Comparison of ENCODE assay signal across 11 cellular contexts in the genomic region with DNA sequence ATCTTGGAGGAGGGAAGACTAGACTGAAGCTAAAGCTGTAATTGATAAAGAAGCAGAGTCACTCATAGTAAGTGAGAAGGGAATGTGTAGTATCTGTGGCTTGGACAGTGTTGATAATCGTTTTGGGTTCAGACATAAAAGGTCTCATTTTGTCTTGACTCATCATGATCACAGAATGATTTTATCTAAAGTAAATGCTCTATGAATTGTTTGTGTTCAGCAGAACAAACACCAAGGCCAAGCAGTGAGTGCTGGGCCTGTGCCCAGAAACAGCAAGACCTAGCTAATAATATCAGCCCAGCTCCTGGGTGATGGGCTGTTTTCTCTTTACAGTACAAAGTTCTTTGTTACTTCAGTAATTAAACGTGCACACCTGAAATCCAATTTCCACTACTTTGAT. TPM values are rescaled to one million over a fixed set of nuclear protein-coding genes. Genes with fewer than 3 reads are reported as not detected.
DNase-seq lines count a peak whose midpoint lies in the region; ATAC-seq, FAIRE-seq and TF ChIP-seq lines count a peak whose summit lies in the region.
"Had no signal": no experiment of that assay in that cellular context is flagged by ENCODE, and none has a peak within 500 bp of the region (broad histone marks: within the 10 kb centered on the region; RNA-seq: fewer than 3 reads in every experiment).

No MANE protein-coding gene starts in this region.

- TF ChIP-seq CTCF in A549 (IDR thresholded peaks at IDR 0.05) (no peak), brain (conservative IDR thresholded peaks at IDR 0.05) (no peak), HepG2 (CRISPR knock-in tag; IDR thresholded peaks at IDR 0.05) (no peak)

- intact Hi-C loops in HepG2 (cut with micrococcal nuclease; ENCODE audit: unreplicated experiment): loop anchor here (1.0 to 2.0 kb wide), 2 partner anchors 31 to 545 kb away; no protein-coding TSS in a partner anchor
- intact Hi-C loops in activated CD4-positive, alpha-beta T cell treated with anti-CD3 and anti-CD28 coated beads, Interleukin-2, amount 10 ng/mL, durations not matched to agents 24 days and 14 days (cut with micrococcal nuclease): no loop called here

- no peak overlapping the region for H2BK120ac ChIP-seq in neuronal stem cell (ENCODE audit: low read depth, low read length)

- H2BK5ac ChIP-seq in neuronal stem cell (ENCODE audit: low read length): no peak overlapping the region

- no peak overlapping the region for H2BK12ac ChIP-seq in neuronal stem cell (ENCODE audit: low read length)

- H2AFZ ChIP-seq in HepG2 (ENCODE audit: low read length) (no peak overlapping the region), neuronal stem cell (ENCODE audit: low read length) (no peak overlapping the region)

- no peak overlapping the region for H4K91ac ChIP-seq in neuronal stem cell (ENCODE audit: low read depth, low read length, poor library complexity)

- peaks cover 34% of the 10 kb centered on the region for H3K4me1 ChIP-seq in A549
- peaks cover 58% of the 10 kb centered on the region for H3K4me1 ChIP-seq in HepG2 (ENCODE audit: insufficient read depth, low read length)
- peaks cover 2 to 5% of the 10 kb centered on the region in 2 donors for H3K4me1 ChIP-seq in neuronal stem cell (ENCODE audit: control insufficient read depth in 2 of 2, insufficient read depth in 1 of 2, low read depth in 1 of 2, low read length in 2 of 2)

- peak; percentile 47 to 58; a peak in 2 of 5 replicates for TF ChIP-seq EP300 in A549 (IDR thresholded peaks at IDR 0.05)
- TF ChIP-seq EP300 in HepG2 (IDR thresholded peaks at IDR 0.05; ENCODE audit: low read depth in 2 of 2, low read length in 2 of 2): peak in 1 of 2 experiments; percentile 94; a peak in 3 of 4 replicates
- TF ChIP-seq EP300 in HepG2 (CRISPR knock-in tag; IDR thresholded peaks at IDR 0.05; ENCODE audit: borderline replicate concordance): peak; percentile 87

- no peak overlapping the region for H3K18ac ChIP-seq in neuronal stem cell (ENCODE audit: low read length)

- H3K4me3 ChIP-seq in A549: no peak overlapping the region
- no peak overlapping the region; a peak in 2 of 6 replicates for H3K4me3 ChIP-seq in HepG2 (replicated peaks in 1 of 3; ENCODE audit: insufficient read depth in 1 of 3, low read depth in 2 of 3, low read length in 3 of 3)
- no peak overlapping the region for H3K4me3 ChIP-seq in neuronal stem cell (ENCODE audit: low read length in 2 of 2)
- H3K4me3 ChIP-seq: SK-N-MC had no signal

- no peaks in the 10 kb centered on the region for H3K79me1 ChIP-seq in neuronal stem cell (ENCODE audit: low read depth, low read length)

- no peak overlapping the region for H2AK5ac ChIP-seq in neuronal stem cell (ENCODE audit: low read depth, low read length)

- POLR2A ChIA-PET in A549 (lab: Yijun Ruan, JAX) (no interaction called here), HepG2 (lab: Yijun Ruan, JAX) (no interaction called here)

- in situ Hi-C loops in HepG2 (cut with HindIII; ENCODE audit: extremely low pct_ligation_motif_present, low pct_unique_long_range_greater_than_20kb): no loop called here

- H3K23ac ChIP-seq in neuronal stem cell (ENCODE audit: low read depth, low read length, poor library complexity): no peak overlapping the region

- H3K9me3 ChIP-seq in A549 (no peaks in the 10 kb centered on the region), HepG2 (ENCODE audit: low read length) (no peaks in the 10 kb centered on the region), neuronal stem cell (replicated peaks in 1 of 2; ENCODE audit: control insufficient read depth in 2 of 2, insufficient read depth in 1 of 2, low read depth in 1 of 2, low read length in 2 of 2) (no peaks in the 10 kb centered on the region)

- peak overlapping the region; percentile 56 to 72 for H3K27ac ChIP-seq in A549
- peak overlapping the region; percentile 52 for H3K27ac ChIP-seq in HepG2 (ENCODE audit: extremely low read length, insufficient read depth, low read length)
- H3K27ac ChIP-seq in neuronal stem cell (replicated peaks; ENCODE audit: low read length): no peak overlapping the region
- H3K27ac ChIP-seq: SK-N-MC had no signal

- H3K36me3 ChIP-seq in HepG2 (replicated peaks in 1 of 2; ENCODE audit: control insufficient read depth in 1 of 2, insufficient read depth in 2 of 2, low read length in 2 of 2) (no peaks in the 10 kb centered on the region), neuronal stem cell (replicated peaks in 1 of 2; ENCODE audit: control insufficient read depth in 2 of 2, insufficient read depth in 2 of 2, low read length in 2 of 2) (no peaks in the 10 kb centered on the region)

- H3K27ac Mint-ChIP-seq in brain: peak overlapping the region in 3 of 5 experiments; percentile 29 to 77 (median 53)
- H3K27ac Mint-ChIP-seq in activated CD4-positive, alpha-beta T cell treated with anti-CD3 and anti-CD28 coated beads, Interleukin-2, amount 10 ng/mL, durations not matched to agents 24 days and 14 days: no peak overlapping the region
- H3K27ac Mint-ChIP-seq: CD14-positive monocyte had no signal

- 0% methylated on average over 2 of the region's 2 CpGs for WGBS in A549 (ENCODE audit: missing lambda C conversion rate)
- WGBS in HepG2 (ENCODE audit: low lambda C conversion rate): 0% methylated on average over 2 of the region's 2 CpGs
- no CpG with 5 or more reads among the region's 2 CpGs for WGBS in neuronal stem cell (ENCODE audit: extremely low coverage in 2 of 2, insufficient read length in 2 of 2, insufficient replicate concordance in 1 of 2), 2 donors

- ATAC-seq in A549 (peak; percentile 85 to 97), HepG2 (peak; percentile 98), HG03565 (IDR thresholded peaks at IDR 0.05; ENCODE audit: unreplicated experiment) (no peak)

- no peaks in the 10 kb centered on the region for H3K79me2 ChIP-seq in HepG2 (ENCODE audit: insufficient read depth, low read length)

- H3K27me3 ChIP-seq in HepG2 (ENCODE audit: control insufficient read depth in 1 of 2, insufficient read depth in 2 of 2, low read length in 2 of 2): no peaks in the 10 kb centered on the region
- no peaks in the 10 kb centered on the region for H3K27me3 ChIP-seq in neuronal stem cell (ENCODE audit: control insufficient read depth in 3 of 3, insufficient read depth in 3 of 3, low read depth in 1 of 3, low read length in 3 of 3)

- H3K9ac ChIP-seq in HepG2 (ENCODE audit: insufficient read depth, low read depth, low read length): no peak overlapping the region; the same call in 1 of the 2 replicates
- no peak overlapping the region for H3K9ac ChIP-seq in neuronal stem cell (ENCODE audit: low read depth, low read length, poor library complexity)

- no peak overlapping the region for H2BK15ac ChIP-seq in neuronal stem cell (ENCODE audit: low read length)

- H4K20me1 ChIP-seq in HepG2 (ENCODE audit: insufficient read depth, low read length): no peaks in the 10 kb centered on the region

- no TSS peak for BruUV-seq in HepG2 (replicated peaks; lab: Mats Ljungman, UMichigan)

- no peaks in the 10 kb centered on the region for H3K9me3 Mint-ChIP-seq in brain
- H3K9me3 Mint-ChIP-seq in activated CD4-positive, alpha-beta T cell treated with anti-CD3 and anti-CD28 coated beads, Interleukin-2, amount 10 ng/mL, durations not matched to agents 24 days and 14 days: no peaks in the 10 kb centered on the region
- H3K9me3 Mint-ChIP-seq: CD14-positive monocyte had no signal

- peak in 1 of 2 experiments; percentile 79 for DNase-seq in A549 (ENCODE audit: low read depth in 1 of 2, low spot score in 1 of 2)
- DNase-seq in LoVo (ENCODE audit: low spot score): peak; percentile 73
- peak; percentile 95 for DNase-seq in HepG2 (ENCODE audit: low spot score)
- no peak for DNase-seq in neuronal stem cell (ENCODE audit: low spot score)
- DNase-seq in activated CD4-positive, alpha-beta T cell treated with anti-CD3 and anti-CD28 coated beads, Interleukin-2, amount 10 ng/mL, durations not matched to agents 24 days and 14 days: no peak
- DNase-seq in stimulated activated CD4-positive, alpha-beta T cell treated with anti-CD3 and anti-CD28 coated beads, Interleukin-4, amount 100 ng/mL, for 24 hours: no peak
- DNase-seq: activated effector memory CD4-positive, alpha-beta T cell treated with Interleukin-2 at 50 U/mL for 16 hours had no signal

- H3K4me2 ChIP-seq in A549: peak overlapping the region; percentile 51
- peak overlapping the region; percentile 63 for H3K4me2 ChIP-seq in HepG2 (ENCODE audit: low read depth, low read length)
- no peak overlapping the region for H3K4me2 ChIP-seq in neuronal stem cell (ENCODE audit: insufficient read depth, low read length, poor library complexity, severe bottlenecking)

- H3K4me3 Mint-ChIP-seq in brain: no peak overlapping the region
- H3K4me3 Mint-ChIP-seq in activated CD4-positive, alpha-beta T cell treated with anti-CD3 and anti-CD28 coated beads, Interleukin-2, amount 10 ng/mL, durations not matched to agents 24 days and 14 days: no peak overlapping the region
- H3K4me3 Mint-ChIP-seq: CD14-positive monocyte had no signal

- H4K8ac ChIP-seq in neuronal stem cell (ENCODE audit: low read depth, low read length): no peak overlapping the region

- no peak for TF ChIP-seq POLR2A in A549 (IDR thresholded peaks at IDR 0.05; ENCODE audit: low read length)
- TF ChIP-seq POLR2A in HepG2 (IDR thresholded peaks at IDR 0.05; ENCODE audit: insufficient read depth in 1 of 2, low read depth in 2 of 2, low read length in 2 of 2): no peak

- no peaks in the 10 kb centered on the region for H3K27me3 Mint-ChIP-seq in brain
- no peaks in the 10 kb centered on the region for H3K27me3 Mint-ChIP-seq in activated CD4-positive, alpha-beta T cell treated with anti-CD3 and anti-CD28 coated beads, Interleukin-2, amount 10 ng/mL, durations not matched to agents 24 days and 14 days

- FAIRE-seq in A549 (lab: Jason Lieb, UNC): peak; percentile 92
- FAIRE-seq in HepG2 (lab: Jason Lieb, UNC): peak; percentile 88

- peaks cover 36% of the 10 kb centered on the region for H3K4me1 Mint-ChIP-seq in brain
- no peaks in the 10 kb centered on the region for H3K4me1 Mint-ChIP-seq in activated CD4-positive, alpha-beta T cell treated with anti-CD3 and anti-CD28 coated beads, Interleukin-2, amount 10 ng/mL, durations not matched to agents 24 days and 14 days

- H3K14ac ChIP-seq in neuronal stem cell (ENCODE audit: low read length): no peak overlapping the region

- no peak overlapping the region for H3K4ac ChIP-seq in neuronal stem cell (ENCODE audit: low read length)

- peak in 1 of 2 experiments; percentile 37; a peak in 3 of 5 replicates for TF ChIP-seq RAD21 in A549 (conservative IDR thresholded peaks at IDR 0.05 in 1 of 2, IDR thresholded peaks at IDR 0.05 in 1 of 2)
- no peak for TF ChIP-seq RAD21 in HepG2 (CRISPR knock-in tag; IDR thresholded peaks at IDR 0.05)

- no peaks in the 10 kb centered on the region for H3K36me3 Mint-ChIP-seq in brain
- H3K36me3 Mint-ChIP-seq in activated CD4-positive, alpha-beta T cell treated with anti-CD3 and anti-CD28 coated beads, Interleukin-2, amount 10 ng/mL, durations not matched to agents 24 days and 14 days (ENCODE audit: low read depth): no peaks in the 10 kb centered on the region
- H3K36me3 Mint-ChIP-seq: CD14-positive monocyte had no signal

- CTCF ChIA-PET in A549 (lab: Yijun Ruan, JAX) (interaction anchor here (2.2 kb wide), 1 partner anchor 183 kb away, joined by 7 read pairs; no protein-coding TSS in a partner anchor), HepG2 (lab: Yijun Ruan, JAX; ENCODE audit: low intra/inter-chr PET ratio, low total read pairs) (no interaction called here)

RNA-seq across cellular contexts. Expression of a gene that starts 26.7 kb away (rescaled TPM):
- polyA plus RNA-seq in A549 (2011; rRNA removed) (0.37 and 0.60 TPM in 2 replicates), A549 (2017; fragmentation: RNase III; extraction: RNeasy Plus Mini Kit Qiagen cat#74134 plus additional on column Dnase treatment) (0.11 to 0.13 TPM (median 0.12 TPM) in 3 replicates), brain (ENCODE audit: insufficient read depth, low read depth, low replicate concordance) (0.75 TPM), HepG2 (2011; rRNA removed) (1.9 and 2.8 TPM in 2 replicates)
- 0.03 and 0.06 TPM in 2 replicates for polyA plus RNA-seq in A549 (2012; cell fraction: cytosol; rRNA removed)
- polyA plus RNA-seq in A549 (2012; cell fraction: nucleus; rRNA removed): 0.02 TPM in 1 of 2 replicates, not detected in the other
- polyA minus RNA-seq in A549 (2011; rRNA and poly(A)+ RNA removed): 0.04 TPM in 1 of 2 replicates, not detected in the other
- 3.4 and 4.8 TPM in 2 replicates for total RNA-seq in HepG2 (2016; rRNA removed; fragmentation: Illumina TruSeq; extraction: Trizol)
- total RNA-seq in HepG2 (2016; cell fraction: cytosol; rRNA removed; fragmentation: Illumina TruSeq; extraction: Trizol; ENCODE audit: low read depth): 0.61 and 0.88 TPM in 2 replicates
- total RNA-seq in HepG2 (2016; cell fraction: insoluble cytoplasmic fraction; rRNA removed; fragmentation: Illumina TruSeq; extraction: Trizol): 2.4 and 4.7 TPM in 2 replicates
- total RNA-seq in HepG2 (2016; cell fraction: membrane; rRNA removed; fragmentation: Illumina TruSeq; extraction: Trizol): 1.3 and 1.5 TPM in 2 replicates
- total RNA-seq in HepG2 (2016; cell fraction: nucleus; rRNA removed; fragmentation: Illumina TruSeq; extraction: Trizol): 6.2 and 8.1 TPM in 2 replicates
- polyA plus RNA-seq in HepG2 (2011; cell fraction: cytosol; rRNA removed): 1.1 and 1.4 TPM in 2 replicates
- 0.93 and 1.5 TPM in 2 replicates for polyA plus RNA-seq in HepG2 (2011; cell fraction: nucleus; rRNA removed)
- 2.1 and 4.0 TPM in 2 replicates for polyA plus RNA-seq in HepG2 (2012)
- polyA plus RNA-seq in HepG2 (2016; cell fraction: cytosol; fragmentation: Illumina TruSeq; extraction: Trizol; ENCODE audit: low read depth): 0.34 and 0.44 TPM in 2 replicates
- polyA plus RNA-seq in HepG2 (2016; cell fraction: insoluble cytoplasmic fraction; fragmentation: Illumina TruSeq; extraction: Trizol; ENCODE audit: low read depth): 1.2 and 1.7 TPM in 2 replicates
- polyA plus RNA-seq in HepG2 (2016; cell fraction: membrane; fragmentation: Illumina TruSeq; extraction: Trizol; ENCODE audit: low read depth): 0.30 and 0.38 TPM in 2 replicates
- polyA plus RNA-seq in HepG2 (2016; cell fraction: nucleus; fragmentation: Illumina TruSeq; extraction: Trizol; ENCODE audit: insufficient read depth, low read depth): 4.3 TPM in 2 replicates
- polyA minus RNA-seq in HepG2 (2011; rRNA and poly(A)+ RNA removed; ENCODE audit: low replicate concordance): 0.05 and 2.6 TPM in 2 replicates
- polyA minus RNA-seq in HepG2 (2011; cell fraction: cytosol; rRNA and poly(A)+ RNA removed): 1.4 and 3.9 TPM in 2 replicates
- polyA minus RNA-seq in HepG2 (2011; cell fraction: nucleus; rRNA and poly(A)+ RNA removed): 5.0 and 6.0 TPM in 2 replicates
- 0.14 TPM for polyA plus RNA-seq in neuronal stem cell (2013, experiment 1 of 2)
- 0.08 TPM for polyA plus RNA-seq in neuronal stem cell (2013, experiment 2 of 2)
- not detected in 2 replicates for total RNA-seq in activated CD4-positive, alpha-beta T cell treated with anti-CD3 and anti-CD28 coated beads, Interleukin-2, amount 10 ng/mL, durations not matched to agents 24 days and 14 days

Comparison
In these comparisons a context has a peak if more than half of its experiments do, and no peak if none do; other contexts are left out.
1. DNase-seq: peak in LoVo (single experiment) and HepG2 (single experiment); none in neuronal stem cell (single experiment), activated CD4-positive, alpha-beta T cell treated with anti-CD3 and anti-CD28 coated beads, Interleukin-2, amount 10 ng/mL, durations not matched to agents 24 days and 14 days (single experiment) and stimulated activated CD4-positive, alpha-beta T cell treated with anti-CD3 and anti-CD28 coated beads, Interleukin-4, amount 100 ng/mL, for 24 hours (single experiment).